Comparison of ENCODE assay signal across 8 cellular contexts in the genomic region with DNA sequence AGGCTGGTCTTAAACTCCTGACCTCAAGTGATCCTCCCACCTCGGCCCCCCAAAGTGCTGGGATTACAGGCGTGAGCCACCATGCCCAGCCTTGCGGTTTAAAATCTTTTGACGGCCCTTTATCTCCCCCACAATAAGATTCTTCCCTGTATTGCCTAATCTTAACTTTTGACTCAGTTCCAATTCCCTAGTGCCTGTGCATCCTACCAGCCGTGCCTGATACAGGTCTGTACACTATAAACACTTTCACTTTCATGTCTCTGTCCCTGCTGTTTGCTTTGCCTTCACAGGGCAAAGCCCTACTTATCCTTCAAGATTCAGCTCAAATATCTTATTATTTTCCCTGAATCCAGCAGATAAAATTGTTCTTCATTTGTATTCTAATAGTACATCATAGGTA.
DNase-seq lines count a peak whose midpoint lies in the region; ATAC-seq and TF ChIP-seq lines count a peak whose summit lies in the region.

No MANE protein-coding gene starts in this region.

- TF ChIP-seq CTCF in RWPE1 (conservative IDR thresholded peaks at IDR 0.05; ENCODE audit: low read depth) (no peak), kidney epithelial cell (IDR thresholded peaks at IDR 0.05; ENCODE audit: insufficient read depth, low read length, poor library complexity, severe bottlenecking) (no peak)

- no peaks in the 10 kb centered on the region for H3K27me3 ChIP-seq in kidney epithelial cell (ENCODE audit: control insufficient read depth, insufficient read depth, low read length)

- CTCF ChIA-PET in RWPE1 (lab: Yijun Ruan, JAX) = no interaction called here

- no peak overlapping the region for H3K27ac ChIP-seq in RWPE1

- H3K4me3 ChIP-seq in kidney epithelial cell (ENCODE audit: low read depth, low read length) = no peak overlapping the region

- H3K36me3 ChIP-seq in kidney epithelial cell (ENCODE audit: control insufficient read depth, insufficient read depth, low read length) = no peaks in the 10 kb centered on the region

- ATAC-seq in GM21723 (IDR thresholded peaks at IDR 0.05; ENCODE audit: unreplicated experiment) (peak; percentile 77), HG03439 (IDR thresholded peaks at IDR 0.05; ENCODE audit: unreplicated experiment) (no peak), HG02763 (IDR thresholded peaks at IDR 0.05; ENCODE audit: unreplicated experiment) (no peak), HG02571 (IDR thresholded peaks at IDR 0.05; ENCODE audit: unreplicated experiment) (no peak)

- POLR2A ChIA-PET in RWPE1 (lab: Yijun Ruan, JAX; ENCODE audit: low non-redundant PET) = no interaction called here

- DNase-seq in ELR (ENCODE audit: low read depth) (peak; percentile 3), RWPE1 (ENCODE audit: low spot score) (peak; percentile 2), kidney epithelial cell (ENCODE audit: low read depth) (peak; percentile 12)
- DNase-seq in activated naive CD4-positive, alpha-beta T cell treated with anti-CD3 and anti-CD28 coated beads, Interleukin-2, amount 50 U/mL, for 16 hours = no peak
